ENCODE assay signal across 13 cellular contexts in the genomic region with DNA sequence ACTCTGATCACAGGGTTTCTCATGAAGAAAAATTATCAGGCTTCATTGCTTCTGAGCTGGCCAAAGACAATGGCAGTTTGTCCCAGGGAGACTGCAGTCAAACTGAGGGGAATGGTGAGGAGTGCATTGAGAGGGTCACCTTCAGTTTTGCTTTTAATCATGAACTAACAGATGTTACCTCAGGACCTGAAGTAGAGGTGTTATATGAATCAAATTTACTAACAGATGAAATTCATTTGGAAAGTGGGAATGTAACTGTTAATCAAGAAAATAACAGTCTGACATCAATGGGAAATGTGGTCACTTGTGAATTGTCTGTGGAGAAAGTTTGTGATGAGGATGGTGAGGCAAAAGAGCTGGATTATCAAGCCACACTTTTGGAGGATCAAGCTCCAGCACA.
A peak's percentile ranks its signal among the peaks of the same experiment; 100 is the strongest.
DNase-seq lines count a peak whose midpoint lies in the region; ATAC-seq and TF ChIP-seq lines count a peak whose summit lies in the region.
"Had no signal": no experiment of that assay in that cellular context is flagged by ENCODE, and none has a peak within 500 bp of the region (broad histone marks: within the 10 kb centered on the region; RNA-seq: fewer than 3 reads in every experiment).

No MANE protein-coding gene starts in this region.

- H4K20me1 ChIP-seq in neural cell (ENCODE audit: insufficient read depth): peaks cover 19% of the 10 kb centered on the region

- H3K27ac ChIP-seq in HEK293 (ENCODE audit: extremely low read depth, low read depth, low read length): no peak overlapping the region
- H3K27ac ChIP-seq in neural cell (ENCODE audit: low read length): no peak overlapping the region
- H3K27ac ChIP-seq in effector memory CD4-positive, alpha-beta T cell (ENCODE audit: insufficient read depth, low read length, poor library complexity, severe bottlenecking): no peak overlapping the region

- ATAC-seq in GM18861 (IDR thresholded peaks at IDR 0.05; ENCODE audit: unreplicated experiment): no peak
- ATAC-seq: sciatic nerve, T-cell had no signal

- peaks cover 26% of the 10 kb centered on the region for H3K27me3 Mint-ChIP-seq in endothelial cell (ENCODE audit: unreplicated experiment)
- H3K27me3 Mint-ChIP-seq: T-cell had no signal

- H3K36me3 ChIP-seq in HEK293 (ENCODE audit: control insufficient read depth in 2 of 2, insufficient read depth in 1 of 2, low read length in 2 of 2) (peaks cover 0 to 25% of the 10 kb centered on the region in 2 experiments; a peak in 1 of 3 replicates), neural cell (ENCODE audit: insufficient read depth, low read length) (no peaks in the 10 kb centered on the region)
- H3K36me3 ChIP-seq in effector memory CD4-positive, alpha-beta T cell (ENCODE audit: control insufficient read depth, insufficient read depth, low read length): peaks cover 5% of the 10 kb centered on the region

- H3K4me3 ChIP-seq in AG04449 (ENCODE audit: low read depth, low read length): peak overlapping the region; percentile 50
- peak overlapping the region; percentile 6; the same call in 1 of the 2 replicates for H3K4me3 ChIP-seq in HEK293 (ENCODE audit: low read depth, low read length)
- peak overlapping the region; percentile 89 for H3K4me3 ChIP-seq in neural cell (ENCODE audit: low read length)
- H3K4me3 ChIP-seq in effector memory CD4-positive, alpha-beta T cell (ENCODE audit: insufficient read depth, low read depth, low read length, poor library complexity, severe bottlenecking): no peak overlapping the region

- no peaks in the 10 kb centered on the region for H3K9me3 ChIP-seq in HEK293 (ENCODE audit: control insufficient read depth, insufficient read depth, low read depth, low read length)
- H3K9me3 ChIP-seq in neural cell (ENCODE audit: low read length): no peaks in the 10 kb centered on the region
- no peaks in the 10 kb centered on the region for H3K9me3 ChIP-seq in effector memory CD4-positive, alpha-beta T cell (ENCODE audit: control insufficient read depth, low read length)

- H3K4me1 ChIP-seq in HEK293 (ENCODE audit: control insufficient read depth, insufficient read depth, low read length): peaks cover 9% of the 10 kb centered on the region
- H3K4me1 ChIP-seq in effector memory CD4-positive, alpha-beta T cell (ENCODE audit: control insufficient read depth, insufficient read depth, low read length, poor library complexity, severe bottlenecking): peaks cover 17% of the 10 kb centered on the region

- TF ChIP-seq POLR2A in erythroblast (IDR thresholded peaks at IDR 0.05; ENCODE audit: low read length): no peak

- no peaks in the 10 kb centered on the region for H3K9me2 ChIP-seq in neural cell (ENCODE audit: insufficient read depth, low read length)

- peak overlapping the region; percentile 15 for H3K9ac ChIP-seq in neural cell (ENCODE audit: low read length)

- peak overlapping the region; percentile 94 for H3K4me3 Mint-ChIP-seq in endothelial cell (ENCODE audit: unreplicated experiment)
- H3K4me3 Mint-ChIP-seq: T-cell had no signal

- peaks cover 62% of the 10 kb centered on the region for H3K79me2 ChIP-seq in neural cell (replicated peaks; ENCODE audit: insufficient read depth, low read length)

- no peak for TF ChIP-seq RAD21 in neural cell (conservative IDR thresholded peaks at IDR 0.05)

- H3K27me3 ChIP-seq in neural cell (ENCODE audit: insufficient read depth, low read depth, low read length): no peaks in the 10 kb centered on the region
- no peaks in the 10 kb centered on the region for H3K27me3 ChIP-seq in effector memory CD4-positive, alpha-beta T cell (replicated peaks; ENCODE audit: control insufficient read depth, insufficient read depth, low read length, poor library complexity, severe bottlenecking)

- TF ChIP-seq CTCF in AG04449 (IDR thresholded peaks at IDR 0.05; ENCODE audit: insufficient read depth, low read length, missing control alignments) (no peak), HEK293 (tag by site-specific recombination; IDR thresholded peaks at IDR 0.05) (no peak), endothelial cell (IDR thresholded peaks at IDR 0.05; ENCODE audit: unreplicated experiment) (no peak), neural cell (IDR thresholded peaks at IDR 0.05; ENCODE audit: poor library complexity, severe bottlenecking) (no peak)

- peaks cover 64% of the 10 kb centered on the region for H3K4me1 Mint-ChIP-seq in endothelial cell (ENCODE audit: unreplicated experiment)

- H3K36me3 Mint-ChIP-seq in endothelial cell (ENCODE audit: low read depth, unreplicated experiment): peaks cover 37% of the 10 kb centered on the region

- no peak overlapping the region for H2AFZ ChIP-seq in neural cell (ENCODE audit: low read depth, low read length)

- POLR2A ChIA-PET in AG04449 (lab: Yijun Ruan, JAX): interaction anchor here (1.7 to 6.6 kb wide), 4 partner anchors 8 to 25 kb away, joined by 4 to 33 read pairs (median 15); no protein-coding TSS in a partner anchor
- POLR2A ChIA-PET in HEK293 (lab: Yijun Ruan, JAX): interaction anchor here (0.6 to 1.6 kb wide), 3 partner anchors 14 to 20 kb away, joined by 3 to 9 read pairs (median 3); no protein-coding TSS in a partner anchor

- no peak for TF ChIP-seq EP300 in neural cell (conservative IDR thresholded peaks at IDR 0.05; ENCODE audit: poor library complexity, severe bottlenecking)

- H3K27ac Mint-ChIP-seq in endothelial cell (ENCODE audit: unreplicated experiment): no peak overlapping the region

- CTCF ChIA-PET in AG04449 (lab: Yijun Ruan, JAX): interaction anchor here (1.1 to 5.2 kb wide), 25 partner anchors 10 to 325 kb away, joined by 3 to 90 read pairs (median 7); no protein-coding TSS in a partner anchor
- CTCF ChIA-PET in HEK293 (lab: Yijun Ruan, JAX): interaction anchor here (0.5 to 3.5 kb wide), 18 partner anchors 8 to 313 kb away, joined by 3 to 28 read pairs (median 6); no protein-coding TSS in a partner anchor

- peaks cover 8% of the 10 kb centered on the region for H3F3A ChIP-seq in neural cell (ENCODE audit: insufficient read depth, low read length, poor library complexity, severe bottlenecking)

- no peak for DNase-seq in AG04449 (ENCODE audit: low read depth, low spot score)
- no peak for DNase-seq in endothelial cell (ENCODE audit: low spot score)
- DNase-seq in HCEC 1CT: no peak
- DNase-seq in effector memory CD4-positive, alpha-beta T cell: no peak
- DNase-seq in erythroblast (lab: John Stamatoyannopoulos, UW): no peak
- DNase-seq: activated CD4-positive, alpha-beta T cell treated with anti-CD3 and anti-CD28 coated beads, Interleukin-2, amount 50 U/mL, for 48 hours; kidney glomerular epithelial cell; NCI-H82; T-cell had no signal

- H3K9me3 Mint-ChIP-seq in endothelial cell (ENCODE audit: unreplicated experiment): no peaks in the 10 kb centered on the region
- H3K9me3 Mint-ChIP-seq: T-cell had no signal

- peak overlapping the region; percentile 70 for H3K4me2 ChIP-seq in neural cell (ENCODE audit: low read length)

TF ChIP-seq in HEK293, 187 proteins besides CTCF, POLR2A, EP300 and RAD21 (continues in another document):
- TF ChIP-seq ZNF146 (tag by site-specific recombination; IDR thresholded peaks at IDR 0.05) (no peak), ZNF600 (tag by site-specific recombination; IDR thresholded peaks at IDR 0.05) (no peak), KLF1 (tag by site-specific recombination; IDR thresholded peaks at IDR 0.05) (no peak), ZNF302 (tag by site-specific recombination; IDR thresholded peaks at IDR 0.05; ENCODE audit: low read depth) (no peak), ZNF133 (tag by site-specific recombination; IDR thresholded peaks at IDR 0.05) (no peak), ZNF776 (tag by site-specific recombination; IDR thresholded peaks at IDR 0.05; ENCODE audit: borderline replicate concordance) (no peak), ZNF426 (tag by site-specific recombination; IDR thresholded peaks at IDR 0.05) (no peak)

TF ChIP-seq in neural cell, 6 proteins besides CTCF, POLR2A, EP300 and RAD21:
- TF ChIP-seq SMC3 (conservative IDR thresholded peaks at IDR 0.05; ENCODE audit: poor library complexity) (no peak), MXI1 (conservative IDR thresholded peaks at IDR 0.05; ENCODE audit: poor library complexity, severe bottlenecking) (no peak), TAF1 (IDR thresholded peaks at IDR 0.05; ENCODE audit: low read depth) (no peak), EZH2 (IDR thresholded peaks at IDR 0.05; ENCODE audit: borderline replicate concordance, insufficient read depth, low read length, poor library complexity, severe bottlenecking) (no peak), POLR2AphosphoS5 (IDR thresholded peaks at IDR 0.05) (no peak)
- TF ChIP-seq, protein P1, sequence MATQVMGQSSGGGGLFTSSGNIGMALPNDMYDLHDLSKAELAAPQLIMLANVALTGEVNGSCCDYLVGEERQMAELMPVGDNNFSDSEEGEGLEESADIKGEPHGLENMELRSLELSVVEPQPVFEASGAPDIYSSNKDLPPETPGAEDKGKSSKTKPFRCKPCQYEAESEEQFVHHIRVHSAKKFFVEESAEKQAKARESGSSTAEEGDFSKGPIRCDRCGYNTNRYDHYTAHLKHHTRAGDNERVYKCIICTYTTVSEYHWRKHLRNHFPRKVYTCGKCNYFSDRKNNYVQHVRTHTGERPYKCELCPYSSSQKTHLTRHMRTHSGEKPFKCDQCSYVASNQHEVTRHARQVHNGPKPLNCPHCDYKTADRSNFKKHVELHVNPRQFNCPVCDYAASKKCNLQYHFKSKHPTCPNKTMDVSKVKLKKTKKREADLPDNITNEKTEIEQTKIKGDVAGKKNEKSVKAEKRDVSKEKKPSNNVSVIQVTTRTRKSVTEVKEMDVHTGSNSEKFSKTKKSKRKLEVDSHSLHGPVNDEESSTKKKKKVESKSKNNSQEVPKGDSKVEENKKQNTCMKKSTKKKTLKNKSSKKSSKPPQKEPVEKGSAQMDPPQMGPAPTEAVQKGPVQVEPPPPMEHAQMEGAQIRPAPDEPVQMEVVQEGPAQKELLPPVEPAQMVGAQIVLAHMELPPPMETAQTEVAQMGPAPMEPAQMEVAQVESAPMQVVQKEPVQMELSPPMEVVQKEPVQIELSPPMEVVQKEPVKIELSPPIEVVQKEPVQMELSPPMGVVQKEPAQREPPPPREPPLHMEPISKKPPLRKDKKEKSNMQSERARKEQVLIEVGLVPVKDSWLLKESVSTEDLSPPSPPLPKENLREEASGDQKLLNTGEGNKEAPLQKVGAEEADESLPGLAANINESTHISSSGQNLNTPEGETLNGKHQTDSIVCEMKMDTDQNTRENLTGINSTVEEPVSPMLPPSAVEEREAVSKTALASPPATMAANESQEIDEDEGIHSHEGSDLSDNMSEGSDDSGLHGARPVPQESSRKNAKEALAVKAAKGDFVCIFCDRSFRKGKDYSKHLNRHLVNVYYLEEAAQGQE (IDR thresholded peaks at IDR 0.05; ENCODE audit: borderline replicate concordance): no peak
